In genomic region chr9:82488319-82488701, GRCh38 we compare ENCODE assay signal across 14 cellular contexts.
DNase-seq lines count a peak whose midpoint lies in the region; ATAC-seq, FAIRE-seq and TF ChIP-seq lines count a peak whose summit lies in the region.
"Had no signal": no experiment of that assay in that cellular context is flagged by ENCODE, and none has a peak within 500 bp of the region (broad histone marks: within the 10 kb centered on the region; RNA-seq: fewer than 3 reads in every experiment).

No MANE protein-coding gene starts in this region.

- H3K4me3 Mint-ChIP-seq in astrocyte (ENCODE audit: unreplicated experiment) (no peak overlapping the region), glutamatergic neuron (ENCODE audit: unreplicated experiment) (no peak overlapping the region)
- H3K4me3 Mint-ChIP-seq: activated CD8-positive, alpha-beta memory T cell treated with anti-CD3 and anti-CD28 coated beads, Interleukin-2, amount 10 ng/mL, durations not matched to agents 7 days and 5 days; activated naive CD4-positive, alpha-beta T cell treated with anti-CD3 and anti-CD28 coated beads, Interleukin-2, amount 10 ng/mL, durations not matched to agents 7 days and 5 days had no signal

- H3K27me3 ChIP-seq in MM.1S (replicated peaks; ENCODE audit: insufficient read depth, low read length) = no peaks in the 10 kb centered on the region
- H3K27me3 ChIP-seq in astrocyte (ENCODE audit: insufficient read depth, low read length) = peaks cover 8% of the 10 kb centered on the region
- no peaks in the 10 kb centered on the region for H3K27me3 ChIP-seq in keratinocyte (ENCODE audit: control insufficient read depth, extremely low read depth, insufficient read depth, low read length)
- no peaks in the 10 kb centered on the region for H3K27me3 ChIP-seq in subcutaneous abdominal adipose tissue (ENCODE audit: control insufficient read depth in 5 of 5, insufficient read depth in 4 of 5, low read length in 5 of 5)

- H2AFZ ChIP-seq in MM.1S (ENCODE audit: low read length) (no peak overlapping the region), astrocyte (ENCODE audit: low read depth, low read length) (no peak overlapping the region), keratinocyte (ENCODE audit: control insufficient read depth, low read length) (no peak overlapping the region)

- H3K27ac Mint-ChIP-seq in astrocyte (ENCODE audit: unreplicated experiment) (no peak overlapping the region), glutamatergic neuron (ENCODE audit: unreplicated experiment) (no peak overlapping the region)
- H3K27ac Mint-ChIP-seq: activated CD8-positive, alpha-beta memory T cell treated with anti-CD3 and anti-CD28 coated beads, Interleukin-2, amount 10 ng/mL, durations not matched to agents 7 days and 5 days; activated naive CD4-positive, alpha-beta T cell treated with anti-CD3 and anti-CD28 coated beads, Interleukin-2, amount 10 ng/mL, durations not matched to agents 7 days and 5 days had no signal

- H3K36me3 ChIP-seq in MM.1S (replicated peaks; ENCODE audit: insufficient read depth, low read length) = no peaks in the 10 kb centered on the region
- no peaks in the 10 kb centered on the region for H3K36me3 ChIP-seq in astrocyte (ENCODE audit: insufficient read depth, low read length)
- H3K36me3 ChIP-seq in keratinocyte (ENCODE audit: control insufficient read depth in 2 of 2, extremely low read depth in 1 of 2, insufficient read depth in 2 of 2, low read length in 2 of 2) = no peaks in the 10 kb centered on the region
- H3K36me3 ChIP-seq in subcutaneous abdominal adipose tissue (ENCODE audit: control insufficient read depth in 5 of 5, insufficient read depth in 5 of 5, low read length in 5 of 5) = no peaks in the 10 kb centered on the region
- H3K36me3 ChIP-seq: lower lobe of right lung had no signal

- TF ChIP-seq CTCF in MM.1S (IDR thresholded peaks at IDR 0.05; ENCODE audit: low read length) (no peak), astrocyte (IDR thresholded peaks at IDR 0.05; ENCODE audit: insufficient read depth, low read depth, low read length) (no peak), keratinocyte (optimal IDR thresholded peaks at IDR 0.05 in 1 of 3, IDR thresholded peaks at IDR 0.05 in 1 of 3, conservative IDR thresholded peaks at IDR 0.05 in 1 of 3; ENCODE audit: extremely low read depth in 1 of 3, insufficient read depth in 2 of 3, low read length in 3 of 3) (no peak), glutamatergic neuron (IDR thresholded peaks at IDR 0.05; ENCODE audit: partially characterized antibody, unreplicated experiment) (no peak)

- H3K4me1 ChIP-seq in MM.1S (ENCODE audit: low read length) (peaks cover 19% of the 10 kb centered on the region), astrocyte (ENCODE audit: insufficient read depth, low read length) (peaks cover 25% of the 10 kb centered on the region), keratinocyte (ENCODE audit: control insufficient read depth, extremely low read depth, insufficient read depth, low read length) (peaks cover 24% of the 10 kb centered on the region), subcutaneous abdominal adipose tissue (ENCODE audit: control insufficient read depth in 5 of 5, insufficient read depth in 5 of 5, low read length in 5 of 5) (peaks cover 3 to 32% (median 30%) of the 10 kb centered on the region in 5 donors)

- no peaks in the 10 kb centered on the region for H3K9me3 Mint-ChIP-seq in astrocyte (ENCODE audit: unreplicated experiment)
- H3K9me3 Mint-ChIP-seq in glutamatergic neuron (ENCODE audit: unreplicated experiment) = no peaks in the 10 kb centered on the region
- H3K9me3 Mint-ChIP-seq: activated naive CD4-positive, alpha-beta T cell treated with anti-CD3 and anti-CD28 coated beads, Interleukin-2, amount 10 ng/mL, durations not matched to agents 7 days and 5 days had no signal

- H3F3A ChIP-seq in MM.1S (ENCODE audit: insufficient read depth, low read length) = no peaks in the 10 kb centered on the region

- no peaks in the 10 kb centered on the region for H3K9me3 ChIP-seq in MM.1S (replicated peaks; ENCODE audit: insufficient read depth, low read length)
- no peaks in the 10 kb centered on the region for H3K9me3 ChIP-seq in astrocyte (ENCODE audit: insufficient read depth, low read depth, low read length)
- no peaks in the 10 kb centered on the region for H3K9me3 ChIP-seq in keratinocyte (ENCODE audit: control insufficient read depth, low read depth, low read length)
- H3K9me3 ChIP-seq in subcutaneous abdominal adipose tissue (ENCODE audit: control insufficient read depth in 5 of 5, low read length in 5 of 5) = no peaks in the 10 kb centered on the region
- H3K9me3 ChIP-seq: lower lobe of right lung had no signal

- no peak for ATAC-seq in GM21825 (IDR thresholded peaks at IDR 0.05; ENCODE audit: unreplicated experiment)
- ATAC-seq: activated CD8-positive, alpha-beta memory T cell treated with anti-CD3 and anti-CD28 coated beads, Interleukin-2, amount 10 ng/mL, durations not matched to agents 7 days and 5 days had no signal

- dilution Hi-C loops in keratinocyte (cut with MboI; ENCODE audit: extremely low pct_ligation_motif_present, low sequenced_read_pairs) = no loop called here

- H3K9me2 ChIP-seq in MM.1S (replicated peaks; ENCODE audit: insufficient read depth, low read length) = no peaks in the 10 kb centered on the region

- FAIRE-seq in astrocyte (lab: Jason Lieb, UNC) (no peak), keratinocyte (lab: Jason Lieb, UNC) (no peak)
- FAIRE-seq: endothelial cell of umbilical vein, GM12891 had no signal

- H3K4me2 ChIP-seq in MM.1S (ENCODE audit: low read depth, low read length) (peak overlapping the region; percentile 35; the same call in 1 of the 2 replicates), astrocyte (ENCODE audit: low read length) (peak overlapping the region; percentile 48), keratinocyte (ENCODE audit: control insufficient read depth, extremely low read depth, insufficient read depth, low read depth, low read length) (peak overlapping the region; percentile 84)

- H3K9ac ChIP-seq in MM.1S (ENCODE audit: low read length) (no peak overlapping the region), astrocyte (ENCODE audit: low read length) (no peak overlapping the region), keratinocyte (ENCODE audit: control insufficient read depth, extremely low read depth, insufficient read depth, low read length) (no peak overlapping the region), subcutaneous abdominal adipose tissue (ENCODE audit: low read length in 5 of 5) (no peak overlapping the region)

- H3K4me3 ChIP-seq in MM.1S (ENCODE audit: low read length) = no peak overlapping the region
- no peak overlapping the region for H3K4me3 ChIP-seq in astrocyte (ENCODE audit: insufficient read depth, low read depth, low read length)
- H3K4me3 ChIP-seq in keratinocyte (ENCODE audit: control insufficient read depth in 2 of 3, extremely low read depth in 1 of 3, insufficient read depth in 2 of 3, low read depth in 1 of 3, low read length in 3 of 3) = no peak overlapping the region
- no peak overlapping the region for H3K4me3 ChIP-seq in subcutaneous abdominal adipose tissue (ENCODE audit: low read depth in 1 of 5, low read length in 5 of 5)
- H3K4me3 ChIP-seq: lower lobe of right lung had no signal

- no peaks in the 10 kb centered on the region for H4K20me1 ChIP-seq in MM.1S (ENCODE audit: insufficient read depth, low read length)
- H4K20me1 ChIP-seq in astrocyte (ENCODE audit: insufficient read depth, low read length) = no peaks in the 10 kb centered on the region
- no peaks in the 10 kb centered on the region for H4K20me1 ChIP-seq in keratinocyte (ENCODE audit: control insufficient read depth, extremely low read depth, insufficient read depth, low read length)

- no peaks in the 10 kb centered on the region for H3K9me1 ChIP-seq in keratinocyte (ENCODE audit: control insufficient read depth, extremely low read depth, insufficient read depth, low read length)

- DNase-seq in MM.1S (no peak), astrocyte (ENCODE audit: low read depth) (no peak), keratinocyte (ENCODE audit: low read depth, low spot score) (no peak), NCI-H2171 (lab: John Stamatoyannopoulos, UW) (no peak), glutamatergic neuron (no peak)
- DNase-seq: activated CD8-positive, alpha-beta memory T cell treated with anti-CD3 and anti-CD28 coated beads, Interleukin-2, amount 10 ng/mL, durations not matched to agents 7 days and 5 days; activated naive CD4-positive, alpha-beta T cell treated with anti-CD3 and anti-CD28 coated beads, Interleukin-2, amount 10 ng/mL, durations not matched to agents 7 days and 5 days; lower lobe of right lung; NCI-H146; NK-92 treated with Interleukin-12 subunit alpha and Interleukin-12 subunit beta, amount 100 ng/mL, for 24 hours had no signal

- H3K27ac ChIP-seq in MM.1S (ENCODE audit: low read length) (no peak overlapping the region), astrocyte (ENCODE audit: low read depth, low read length) (peak overlapping the region; percentile 21), keratinocyte (ENCODE audit: control insufficient read depth, insufficient read depth, low read length) (peak overlapping the region; percentile 80), subcutaneous abdominal adipose tissue (ENCODE audit: low read depth, low read length) (peak overlapping the region; percentile 69)

- H3K79me2 ChIP-seq in MM.1S (ENCODE audit: low read length) (no peaks in the 10 kb centered on the region), astrocyte (ENCODE audit: insufficient read depth, low read length) (no peaks in the 10 kb centered on the region), keratinocyte (ENCODE audit: control insufficient read depth, insufficient read depth, low read length) (no peaks in the 10 kb centered on the region)

- H3K27me3 Mint-ChIP-seq in astrocyte (ENCODE audit: low read depth, unreplicated experiment) (no peaks in the 10 kb centered on the region), glutamatergic neuron (ENCODE audit: unreplicated experiment) (no peaks in the 10 kb centered on the region)
- H3K27me3 Mint-ChIP-seq: activated CD8-positive, alpha-beta memory T cell treated with anti-CD3 and anti-CD28 coated beads, Interleukin-2, amount 10 ng/mL, durations not matched to agents 7 days and 5 days; activated naive CD4-positive, alpha-beta T cell treated with anti-CD3 and anti-CD28 coated beads, Interleukin-2, amount 10 ng/mL, durations not matched to agents 7 days and 5 days had no signal

- H3K4me1 Mint-ChIP-seq in astrocyte (ENCODE audit: low read depth, unreplicated experiment) = peaks cover 13% of the 10 kb centered on the region
- H3K4me1 Mint-ChIP-seq in glutamatergic neuron (ENCODE audit: low read depth, unreplicated experiment) = no peaks in the 10 kb centered on the region
- H3K4me1 Mint-ChIP-seq: activated CD8-positive, alpha-beta memory T cell treated with anti-CD3 and anti-CD28 coated beads, Interleukin-2, amount 10 ng/mL, durations not matched to agents 7 days and 5 days; activated naive CD4-positive, alpha-beta T cell treated with anti-CD3 and anti-CD28 coated beads, Interleukin-2, amount 10 ng/mL, durations not matched to agents 7 days and 5 days had no signal

- H3K36me3 Mint-ChIP-seq in astrocyte (ENCODE audit: low read depth, unreplicated experiment) (no peaks in the 10 kb centered on the region), glutamatergic neuron (ENCODE audit: unreplicated experiment) (no peaks in the 10 kb centered on the region)
- H3K36me3 Mint-ChIP-seq: activated CD8-positive, alpha-beta memory T cell treated with anti-CD3 and anti-CD28 coated beads, Interleukin-2, amount 10 ng/mL, durations not matched to agents 7 days and 5 days; activated naive CD4-positive, alpha-beta T cell treated with anti-CD3 and anti-CD28 coated beads, Interleukin-2, amount 10 ng/mL, durations not matched to agents 7 days and 5 days had no signal
